Comparison of ENCODE assay signal across 2 cellular contexts in the genomic region with DNA sequence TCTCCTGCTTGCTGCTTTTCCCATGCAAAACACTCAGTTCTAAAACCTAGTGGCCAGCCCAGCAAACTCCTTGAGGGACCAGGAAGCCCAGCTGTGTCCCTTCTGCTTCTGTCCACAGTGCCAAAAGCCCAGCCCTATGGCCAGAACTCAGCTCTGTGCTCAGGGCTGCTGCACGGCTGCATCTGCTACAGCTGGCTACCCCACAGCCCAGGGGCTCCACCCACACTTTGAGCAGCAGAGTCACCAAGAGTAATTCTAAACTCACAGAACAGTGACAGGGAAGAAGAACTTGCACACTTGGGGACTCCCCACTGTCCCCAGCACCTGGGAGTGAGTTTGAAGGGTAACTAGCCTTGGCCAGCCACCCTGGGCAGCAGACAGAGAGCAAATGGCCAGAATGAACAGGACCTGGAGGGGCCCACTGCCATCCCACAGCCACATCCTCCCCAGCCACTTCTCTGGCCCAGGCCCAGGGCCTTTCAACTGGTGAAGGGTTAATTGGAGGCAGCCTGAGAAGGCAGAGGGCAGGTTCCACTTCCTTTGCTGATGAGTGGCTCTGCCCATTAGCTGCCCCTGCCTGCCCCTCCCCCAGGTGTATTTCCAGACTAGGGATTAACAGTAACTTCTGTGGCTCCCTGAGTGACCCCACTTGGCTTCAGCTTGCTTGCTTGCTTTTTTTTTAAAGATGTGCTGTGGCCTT.
TF ChIP-seq lines count a peak whose summit lies in the region.

No MANE protein-coding gene starts in this region.

TF ChIP-seq in GM12891, 5 proteins besides CTCF, POLR2A, EP300 and RAD21:
- TF ChIP-seq TAF1 (IDR thresholded peaks at IDR 0.05; ENCODE audit: low read depth, low read length) (no peak), SPI1 (IDR thresholded peaks at IDR 0.05; ENCODE audit: low read depth, low read length) (0 out of 2 replicates have a peak, but pooled peaks have one; percentile 15)

TF ChIP-seq in endothelial cell of umbilical vein, 7 proteins besides CTCF, POLR2A, EP300 and RAD21:
- peak; percentile 24 for TF ChIP-seq POLR2AphosphoS5 (IDR thresholded peaks at IDR 0.05; ENCODE audit: insufficient read depth, low read depth, low read length)
- TF ChIP-seq MYC (IDR thresholded peaks at IDR 0.05; ENCODE audit: low read depth, low read length) = no peak
